Comparison of ENCODE assay signal across 8 cellular contexts in the genomic region with DNA sequence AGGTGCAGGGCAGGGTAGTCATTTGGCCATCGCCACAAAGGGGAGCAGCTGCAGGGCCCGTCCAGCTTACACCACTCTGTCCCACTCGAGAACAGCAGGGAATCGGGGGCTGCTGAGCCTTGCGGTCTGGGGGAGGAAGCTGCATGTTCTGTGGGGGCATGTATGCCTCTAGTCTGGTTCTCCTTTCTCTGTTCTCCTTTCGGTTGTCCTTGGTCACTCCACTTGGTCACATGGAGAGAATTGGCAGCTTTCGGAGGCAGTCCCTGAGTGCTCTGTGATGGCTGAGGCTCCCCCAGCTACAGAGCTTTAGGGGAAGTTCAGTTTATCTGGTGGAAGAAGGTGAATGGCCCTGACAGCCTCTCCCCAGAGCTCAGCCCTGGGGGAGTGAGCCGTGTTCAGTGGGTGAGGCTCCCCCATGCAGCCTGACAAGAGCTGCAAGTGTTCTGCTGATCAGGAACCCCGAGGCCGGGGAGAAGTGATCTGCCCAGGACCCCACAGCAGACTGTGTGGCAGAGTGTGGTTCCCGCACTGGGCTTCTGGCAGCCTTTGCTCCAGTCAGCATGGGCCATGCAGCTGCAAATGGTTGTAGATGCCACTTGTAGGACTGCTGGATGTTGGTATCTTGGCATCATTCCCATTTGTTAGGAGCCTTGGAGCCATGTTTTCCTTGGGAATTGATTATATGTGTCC. TPM values are rescaled to one million over a fixed set of nuclear protein-coding genes. Genes with fewer than 3 reads are reported as not detected.
DNase-seq lines count a peak whose midpoint lies in the region; ATAC-seq and TF ChIP-seq lines count a peak whose summit lies in the region.

No MANE protein-coding gene starts in this region.

- H3K36me3 Mint-ChIP-seq in activated CD4-positive, alpha-beta T cell treated with anti-CD3 and anti-CD28 coated beads, Interleukin-2, amount 10 ng/mL, durations not matched to agents 7 days and 5 days (ENCODE audit: low read depth): peaks cover 3% of the 10 kb centered on the region
- no peaks in the 10 kb centered on the region for H3K36me3 Mint-ChIP-seq in endodermal cell (ENCODE audit: low read depth)

- CTCF ChIA-PET in activated CD4-positive, alpha-beta T cell treated with anti-CD3 and anti-CD28 coated beads, Interleukin-2, amount 10 ng/mL, durations not matched to agents 7 days and 5 days (lab: Charles Lee): interaction anchor here (1.2 to 4.9 kb wide), 4 partner anchors 11 to 47 kb away, joined by 3 to 21 read pairs (median 6); no protein-coding TSS in a partner anchor

- DNase-seq in activated CD4-positive, alpha-beta T cell treated with anti-CD3 and anti-CD28 coated beads, Interleukin-2, amount 10 ng/mL, durations not matched to agents 7 days and 5 days: no peak
- no peak for DNase-seq in activated CD4-positive, alpha-beta T cell treated with anti-CD3 and anti-CD28 coated beads for 4 hours
- DNase-seq in NOMO-1 (lab: John Stamatoyannopoulos, UW; ENCODE audit: unreplicated experiment in 2 of 2) (peak; percentile 94 to 98), endodermal cell (peak; percentile 40), spleen (peak; percentile 85), NCI-H1694 (lab: John Stamatoyannopoulos, UW) (no peak), AG20443 (ENCODE audit: low spot score) (no peak)

- no peak for TF ChIP-seq POLR2A in spleen (IDR thresholded peaks at IDR 0.05)

- no peak overlapping the region for H3K27ac ChIP-seq in endodermal cell (ENCODE audit: low read depth, low read length)
- peak overlapping the region; percentile 67 to 91 (median 80) for H3K27ac ChIP-seq in spleen

- no peak overlapping the region for H3K4me3 ChIP-seq in endodermal cell (ENCODE audit: low read length)
- peak overlapping the region; percentile 4 to 64 (median 18) for H3K4me3 ChIP-seq in spleen

- POLR2A ChIA-PET in activated CD4-positive, alpha-beta T cell treated with anti-CD3 and anti-CD28 coated beads, Interleukin-2, amount 10 ng/mL, durations not matched to agents 7 days and 5 days (lab: Charles Lee): no interaction called here

- H3K27me3 ChIP-seq in endodermal cell (ENCODE audit: control insufficient read depth, insufficient read depth, low read length, poor library complexity, severe bottlenecking) (no peaks in the 10 kb centered on the region), spleen (replicated peaks in 1 of 7) (no peaks in the 10 kb centered on the region)

- H3K9me3 Mint-ChIP-seq in activated CD4-positive, alpha-beta T cell treated with anti-CD3 and anti-CD28 coated beads, Interleukin-2, amount 10 ng/mL, durations not matched to agents 7 days and 5 days: no peaks in the 10 kb centered on the region
- no peaks in the 10 kb centered on the region for H3K9me3 Mint-ChIP-seq in endodermal cell

- TF ChIP-seq CTCF in endodermal cell (conservative IDR thresholded peaks at IDR 0.05): no peak
- no peak for TF ChIP-seq CTCF in spleen (IDR thresholded peaks at IDR 0.05 in 8 of 11, conservative IDR thresholded peaks at IDR 0.05 in 3 of 11)

- H3K4me1 ChIP-seq in endodermal cell (ENCODE audit: control insufficient read depth, insufficient read depth, low read length) (no peaks in the 10 kb centered on the region), spleen (peaks cover 20 to 74% (median 58%) of the 10 kb centered on the region in 6 donors)

- intact Hi-C loops in spleen (cut with DNase I; ENCODE audit: low total_unique reads): no loop called here

- H3K36me3 ChIP-seq in endodermal cell (ENCODE audit: control insufficient read depth, insufficient read depth, low read length): no peaks in the 10 kb centered on the region
- H3K36me3 ChIP-seq in spleen: no peaks in the 10 kb centered on the region

- peak overlapping the region; percentile 90 for H3K27ac Mint-ChIP-seq in activated CD4-positive, alpha-beta T cell treated with anti-CD3 and anti-CD28 coated beads, Interleukin-2, amount 10 ng/mL, durations not matched to agents 7 days and 5 days
- no peak overlapping the region for H3K27ac Mint-ChIP-seq in endodermal cell

- H3K9ac ChIP-seq in endodermal cell (ENCODE audit: extremely low read depth, low read length, poor library complexity, severe bottlenecking): no peak overlapping the region

- peaks cover 48% of the 10 kb centered on the region for H3K4me1 Mint-ChIP-seq in activated CD4-positive, alpha-beta T cell treated with anti-CD3 and anti-CD28 coated beads, Interleukin-2, amount 10 ng/mL, durations not matched to agents 7 days and 5 days
- H3K4me1 Mint-ChIP-seq in endodermal cell: peaks cover 6% of the 10 kb centered on the region

- 88 to 90% methylated on average over 7 to 11 of the region's 11 CpGs for WGBS in endodermal cell (ENCODE audit: insufficient coverage in 1 of 2, insufficient read length in 1 of 2), 2 experiments
- WGBS in spleen, 5 donors: 9 to 26% (median 12%) methylated on average over 11 of the region's 11 CpGs

- ATAC-seq in HG02642 (IDR thresholded peaks at IDR 0.05; ENCODE audit: poor library complexity, unreplicated experiment): peak; percentile 85

- peak overlapping the region; percentile 60 for H3K4me3 Mint-ChIP-seq in activated CD4-positive, alpha-beta T cell treated with anti-CD3 and anti-CD28 coated beads, Interleukin-2, amount 10 ng/mL, durations not matched to agents 7 days and 5 days
- no peak overlapping the region for H3K4me3 Mint-ChIP-seq in endodermal cell

- peaks cover 8% of the 10 kb centered on the region for H3K27me3 Mint-ChIP-seq in activated CD4-positive, alpha-beta T cell treated with anti-CD3 and anti-CD28 coated beads, Interleukin-2, amount 10 ng/mL, durations not matched to agents 7 days and 5 days
- H3K27me3 Mint-ChIP-seq in endodermal cell (ENCODE audit: insufficient read depth): peaks cover 2% of the 10 kb centered on the region

- H3K9me3 ChIP-seq in endodermal cell (ENCODE audit: control insufficient read depth, low read length): no peaks in the 10 kb centered on the region
- no peaks in the 10 kb centered on the region for H3K9me3 ChIP-seq in spleen

RNA-seq across cellular contexts. Expression of gene SMPD3, which starts 22.3 kb away (rescaled TPM):
- 1 to 10 TPM; 4.1 to 4.6 TPM for total RNA-seq in activated CD4-positive, alpha-beta T cell treated with anti-CD3 and anti-CD28 coated beads, Interleukin-2, amount 10 ng/mL, durations not matched to agents 7 days and 5 days
- under 1 TPM in 1 of 2 donors, not detected in 1; 0.07 TPM for total RNA-seq in endodermal cell
- polyA plus RNA-seq in endodermal cell (2013, experiment 1 of 2): 9.4 TPM
- polyA plus RNA-seq in endodermal cell (2013, experiment 2 of 2): 7.4 TPM
- 1 to 10 TPM in 6 of 7 donors, under 1 TPM in 1; 0.66 to 6.5 (median 2.9) TPM for total RNA-seq in spleen
- 1 to 10 TPM in 2 of 3 donors, under 1 TPM in 1; 0.86 to 1.4 (median 1.3) TPM for polyA plus RNA-seq in spleen

Comparison
In these comparisons a context has a peak if more than half of its experiments do, and no peak if none do; other contexts are left out.
1. DNase-seq: peak in NOMO-1 (2 of 2), endodermal cell (single experiment) and spleen (single experiment); none in activated CD4-positive, alpha-beta T cell treated with anti-CD3 and anti-CD28 coated beads, Interleukin-2, amount 10 ng/mL, durations not matched to agents 7 days and 5 days (single experiment), activated CD4-positive, alpha-beta T cell treated with anti-CD3 and anti-CD28 coated beads for 4 hours (0 of 2), NCI-H1694 (single experiment) and AG20443 (single experiment).